In genomic region chr17:64262422-64263260, GRCh38 we compare ENCODE assay signal across 8 cellular contexts. TPM values are rescaled to one million over a fixed set of nuclear protein-coding genes. Genes with fewer than 3 reads are reported as not detected.
DNase-seq lines count a peak whose midpoint lies in the region; ATAC-seq and TF ChIP-seq lines count a peak whose summit lies in the region.

TSS of gene TEX2 (minus strand) at chr17:64263260. CDS start at chr17:64214217, 49,043 bp downstream.

- peak within 1 kb of the TSS; percentile 81 for H3K9ac ChIP-seq in HUES48 (ENCODE audit: low read depth, low read length)

- CTCF ChIA-PET in MCF 10A (lab: Yijun Ruan, JAX), result no interaction called here

- peaks cover 10% of the 10 kb centered on the region for H3K4me1 ChIP-seq in HUES48 (ENCODE audit: control insufficient read depth, insufficient read depth, low read length)

- no peak for TF ChIP-seq CTCF in MCF 10A (IDR thresholded peaks at IDR 0.05; ENCODE audit: unreplicated experiment)

- no peaks in the 10 kb centered on the region for H3K9me3 Mint-ChIP-seq in MCF 10A (ENCODE audit: unreplicated experiment)
- no peaks in the 10 kb centered on the region for H3K9me3 Mint-ChIP-seq in immature natural killer cell

- peak; percentile 30 for ATAC-seq in GM21360 (IDR thresholded peaks at IDR 0.05; ENCODE audit: unreplicated experiment)

- peak within 1 kb of the TSS; percentile 54 for H3K27ac ChIP-seq in HUES48 (ENCODE audit: low read depth, low read length)

- H3K36me3 ChIP-seq in HUES48 (ENCODE audit: control insufficient read depth, insufficient read depth, low read length), result no peaks in the 10 kb centered on the region

- POLR2A ChIA-PET in MCF 10A (lab: Yijun Ruan, JAX), result interaction anchor here (0.6 to 3.4 kb wide), 22 partner anchors 9 to 167 kb away, joined by 3 to 74 read pairs (median 4); no protein-coding TSS in a partner anchor

- H3K36me3 Mint-ChIP-seq in MCF 10A (ENCODE audit: insufficient read depth, unreplicated experiment), result peaks cover 5% of the 10 kb centered on the region
- H3K36me3 Mint-ChIP-seq in immature natural killer cell, result peaks cover 0 to 5% (median 0%) of the 10 kb centered on the region in 3 donors

- intact Hi-C loops in MCF 10A (cut with micrococcal nuclease), result loop anchor here (5.0 kb wide), 2 partner anchors 45 to 65 kb away; no protein-coding TSS in a partner anchor

- H3K4me3 ChIP-seq in HUES48 (ENCODE audit: low read depth, low read length), result peak within 1 kb of the TSS; percentile 93

- H3K27me3 Mint-ChIP-seq in MCF 10A (ENCODE audit: insufficient read depth, unreplicated experiment) (no peaks in the 10 kb centered on the region), immature natural killer cell (ENCODE audit: low read depth in 3 of 3) (peaks cover 0 to 14% (median 14%) of the 10 kb centered on the region in 3 donors)

- H3K27ac Mint-ChIP-seq in MCF 10A (ENCODE audit: low read depth, unreplicated experiment), result peak within 1 kb of the TSS; percentile 36
- peak within 1 kb of the TSS; percentile 89 to 96 (median 92) for H3K27ac Mint-ChIP-seq in immature natural killer cell

- H3K4me3 Mint-ChIP-seq in MCF 10A (ENCODE audit: unreplicated experiment) (peak within 1 kb of the TSS; percentile 84), immature natural killer cell (peak within 1 kb of the TSS; percentile 90 to 97 (median 95))

- no peaks in the 10 kb centered on the region for H3K9me3 ChIP-seq in HUES48 (ENCODE audit: control insufficient read depth, insufficient read depth, low read length)

- H3K27me3 ChIP-seq in HUES48 (ENCODE audit: control insufficient read depth, insufficient read depth, low read length), result peaks cover 14% of the 10 kb centered on the region

- BruUV-seq in MCF 10A (replicated peaks; lab: Mats Ljungman, UMichigan), result no TSS peak

- DNase-seq in D341Med (ENCODE audit: low spot score) (peak; percentile 88), UCSD-AML1 (lab: John Stamatoyannopoulos, UW; ENCODE audit: unreplicated experiment) (peak; percentile 48), MCF 10A (ENCODE audit: unreplicated experiment) (peak; percentile 38), immature natural killer cell (peak; percentile 72 to 78 (median 77)), epidermal melanocyte (ENCODE audit: insufficient read length, low spot score) (no peak)
- DNase-seq in stimulated activated CD4-positive, alpha-beta T cell treated with anti-CD3 and anti-CD28 coated beads, Interleukin-15, amount 100 ng/mL, for 1 hour (ENCODE audit: low read depth in 1 of 2, low spot score in 1 of 2), result peak; percentile 23 to 40

- H3K4me1 Mint-ChIP-seq in MCF 10A (ENCODE audit: insufficient read depth, unreplicated experiment) (peaks cover 24% of the 10 kb centered on the region), immature natural killer cell (peaks cover 27 to 30% of the 10 kb centered on the region in 2 donors)

RNA-seq across cellular contexts. Expression of gene TEX2, which starts in this region (rescaled TPM):
- 33.7 and 42.2 TPM in 2 replicates for total RNA-seq in MCF 10A (2022)
- polyA plus RNA-seq in immature natural killer cell, result 1 to 10 TPM; 4.7 to 8.1 (median 6.3) TPM
